In genomic region chr12:112096070-112096469, GRCh38 we compare ENCODE assay signal across 8 cellular contexts. TPM values are rescaled to one million over a fixed set of nuclear protein-coding genes. Genes with fewer than 3 reads are reported as not detected.
DNase-seq lines count a peak whose midpoint lies in the region; ATAC-seq, FAIRE-seq and TF ChIP-seq lines count a peak whose summit lies in the region.

No MANE protein-coding gene starts in this region.

- TF ChIP-seq CTCF in GM13976 (IDR thresholded peaks at IDR 0.05; ENCODE audit: borderline replicate concordance, control extremely low read depth, extremely low read depth, insufficient read depth, missing control alignments): no peak
- TF ChIP-seq CTCF in keratinocyte (optimal IDR thresholded peaks at IDR 0.05 in 1 of 3, IDR thresholded peaks at IDR 0.05 in 1 of 3, conservative IDR thresholded peaks at IDR 0.05 in 1 of 3; ENCODE audit: extremely low read depth in 1 of 3, insufficient read depth in 2 of 3, low read length in 3 of 3): no peak

- H2AFZ ChIP-seq in keratinocyte (ENCODE audit: control insufficient read depth, low read length): no peak overlapping the region

- no peaks in the 10 kb centered on the region for H3K27me3 Mint-ChIP-seq in immature natural killer cell (ENCODE audit: low read depth in 3 of 3)

- FAIRE-seq in keratinocyte (lab: Jason Lieb, UNC): no peak

- peak overlapping the region in 2 of 6 donors; percentile 28 to 45 for H3K27ac Mint-ChIP-seq in immature natural killer cell

- ATAC-seq in GM21825 (IDR thresholded peaks at IDR 0.05; ENCODE audit: unreplicated experiment): peak; percentile 68
- no peak for ATAC-seq in GM18498 (IDR thresholded peaks at IDR 0.05; ENCODE audit: unreplicated experiment)

- dilution Hi-C loops in keratinocyte (cut with MboI; ENCODE audit: extremely low pct_ligation_motif_present, low sequenced_read_pairs): no loop called here

- H3K27ac ChIP-seq in keratinocyte (ENCODE audit: control insufficient read depth, insufficient read depth, low read length): peak overlapping the region; percentile 57

- peaks cover 5% of the 10 kb centered on the region for H4K20me1 ChIP-seq in keratinocyte (ENCODE audit: control insufficient read depth, extremely low read depth, insufficient read depth, low read length)

- no peak overlapping the region for H3K4me3 Mint-ChIP-seq in immature natural killer cell

- H3K9me1 ChIP-seq in keratinocyte (ENCODE audit: control insufficient read depth, extremely low read depth, insufficient read depth, low read length): no peaks in the 10 kb centered on the region

- peak overlapping the region; percentile 61 for H3K4me2 ChIP-seq in keratinocyte (ENCODE audit: control insufficient read depth, extremely low read depth, insufficient read depth, low read depth, low read length)

- H3K4me3 ChIP-seq in keratinocyte (ENCODE audit: control insufficient read depth in 2 of 3, extremely low read depth in 1 of 3, insufficient read depth in 2 of 3, low read depth in 1 of 3, low read length in 3 of 3): no peak overlapping the region

- H3K36me3 Mint-ChIP-seq in immature natural killer cell: peaks cover 3 to 11% (median 3%) of the 10 kb centered on the region in 3 donors

- no peak overlapping the region for H3K9ac ChIP-seq in keratinocyte (ENCODE audit: control insufficient read depth, extremely low read depth, insufficient read depth, low read length)

- DNase-seq in GM13976 (ENCODE audit: low spot score): peak; percentile 78
- peak; percentile 73 for DNase-seq in OCI-M1 (lab: John Stamatoyannopoulos, UW)
- DNase-seq in keratinocyte (ENCODE audit: low read depth, low spot score): no peak
- DNase-seq in cerebellar nuclear complex (lab: John Stamatoyannopoulos, UW): no peak
- no peak for DNase-seq in immature natural killer cell
- no peak for DNase-seq in stimulated activated CD4-positive, alpha-beta T cell treated with anti-CD3 and anti-CD28 coated beads, Interleukin-4, amount 100 ng/mL, for 24 hours

- H3K79me2 ChIP-seq in keratinocyte (ENCODE audit: control insufficient read depth, insufficient read depth, low read length): peaks cover 72% of the 10 kb centered on the region

- H3K9me3 ChIP-seq in keratinocyte (ENCODE audit: control insufficient read depth, low read depth, low read length): no peaks in the 10 kb centered on the region

- H3K9me3 Mint-ChIP-seq in immature natural killer cell: no peaks in the 10 kb centered on the region

- in situ Hi-C loops in GM13976 (cut with MboI; ENCODE audit: low sequenced_read_pairs, unreplicated experiment): no loop called here

- peaks cover 15 to 16% of the 10 kb centered on the region in 2 experiments for H3K36me3 ChIP-seq in keratinocyte (ENCODE audit: control insufficient read depth in 2 of 2, extremely low read depth in 1 of 2, insufficient read depth in 2 of 2, low read length in 2 of 2)

- H3K4me1 ChIP-seq in keratinocyte (ENCODE audit: control insufficient read depth, extremely low read depth, insufficient read depth, low read length): peaks cover 14% of the 10 kb centered on the region

- peaks cover 4 to 21% of the 10 kb centered on the region in 2 donors for H3K4me1 Mint-ChIP-seq in immature natural killer cell

- H3K27me3 ChIP-seq in keratinocyte (ENCODE audit: control insufficient read depth, extremely low read depth, insufficient read depth, low read length): no peaks in the 10 kb centered on the region

RNA-seq across cellular contexts. Expression of gene NAA25, which starts 12.5 kb away (rescaled TPM):
- polyA plus RNA-seq in keratinocyte (18.9 to 26.1 TPM (median 20.3 TPM) in 3 replicates), immature natural killer cell (10 to 100 TPM in 1 of 3 donors, 1 to 10 TPM in 2; 3.9 to 20.3 (median 9.4) TPM)
- 16.4 TPM for polyA plus RNA-seq in keratinocyte (2011; ENCODE audit: low read depth)
- polyA plus RNA-seq in keratinocyte (2011; cell fraction: cytosol; rRNA removed): 7.1 and 18.5 TPM in 2 replicates
- polyA plus RNA-seq in keratinocyte (2011; cell fraction: nucleus; rRNA removed): 40.1 and 45.0 TPM in 2 replicates
- 12.6 and 13.3 TPM in 2 replicates for polyA plus RNA-seq in keratinocyte (2012; ENCODE audit: low replicate concordance)
- 20.6 to 47.8 TPM (median 36.4 TPM) in 3 replicates for polyA minus RNA-seq in keratinocyte
- polyA minus RNA-seq in keratinocyte (2011; cell fraction: cytosol; rRNA and poly(A)+ RNA removed): 8.8 TPM
- polyA minus RNA-seq in keratinocyte (2011; cell fraction: nucleus; rRNA and poly(A)+ RNA removed): 24.4 and 54.2 TPM in 2 replicates

RNA-seq across cellular contexts. Expression of gene TRAFD1, which starts 29.3 kb away (rescaled TPM):
- polyA plus RNA-seq in keratinocyte: 23.7 to 33.1 TPM (median 25.6 TPM) in 3 replicates
- 22.5 TPM for polyA plus RNA-seq in keratinocyte (2011; ENCODE audit: low read depth)
- 19.4 and 26.8 TPM in 2 replicates for polyA plus RNA-seq in keratinocyte (2011; cell fraction: cytosol; rRNA removed)
- 38.6 and 43.0 TPM in 2 replicates for polyA plus RNA-seq in keratinocyte (2011; cell fraction: nucleus; rRNA removed)
- 20.2 and 24.3 TPM in 2 replicates for polyA plus RNA-seq in keratinocyte (2012; ENCODE audit: low replicate concordance)
- 12.3 to 37.4 TPM (median 33.8 TPM) in 3 replicates for polyA minus RNA-seq in keratinocyte
- 13.4 TPM for polyA minus RNA-seq in keratinocyte (2011; cell fraction: cytosol; rRNA and poly(A)+ RNA removed)
- 15.7 and 24.7 TPM in 2 replicates for polyA minus RNA-seq in keratinocyte (2011; cell fraction: nucleus; rRNA and poly(A)+ RNA removed)
- polyA plus RNA-seq in immature natural killer cell: 10 to 100 TPM; 46.2 to 84.6 (median 79.5) TPM

Comparison
In these comparisons a context has a peak if more than half of its experiments do, and no peak if none do; other contexts are left out.
1. DNase-seq: peak in GM13976 (single experiment) and OCI-M1 (single experiment); none in keratinocyte (single experiment), cerebellar nuclear complex (0 of 2), immature natural killer cell (0 of 3) and stimulated activated CD4-positive, alpha-beta T cell treated with anti-CD3 and anti-CD28 coated beads, Interleukin-4, amount 100 ng/mL, for 24 hours (single experiment).